ENCODE assay signal across 1 cellular context in the genomic region with DNA sequence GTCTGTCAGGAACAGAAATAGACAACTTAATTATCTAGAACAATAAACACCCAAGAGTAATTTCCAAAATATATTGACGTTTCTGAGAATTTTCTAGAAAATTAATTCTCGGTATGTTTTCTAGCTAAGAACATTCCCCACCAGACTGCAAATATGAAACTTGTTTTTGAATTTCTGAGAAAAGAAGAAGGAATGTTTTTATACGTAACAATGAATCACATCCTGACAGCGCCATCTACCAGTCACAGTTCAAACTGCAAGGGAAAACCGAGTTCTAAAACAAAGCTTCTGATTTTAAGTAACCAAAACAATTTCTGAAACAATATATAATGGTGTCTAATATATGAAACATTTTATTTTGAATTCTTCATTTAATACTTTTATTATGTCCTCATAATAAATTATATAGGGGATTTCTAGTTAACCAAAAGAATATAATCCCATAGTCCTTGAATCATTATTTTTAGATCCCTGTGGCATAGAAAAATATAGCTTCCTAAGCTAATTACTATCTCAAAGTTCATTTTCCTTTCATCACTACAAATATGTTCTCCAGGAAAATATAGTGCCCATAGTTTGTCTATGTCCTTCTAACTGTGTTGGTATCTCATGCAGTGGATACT.
TF ChIP-seq lines count a peak whose summit lies in the region.

No MANE protein-coding gene starts in this region.

TF ChIP-seq in HepG2, 621 proteins besides CTCF, POLR2A, EP300 and RAD21 (continued from another document):
- TF ChIP-seq, protein P1, sequence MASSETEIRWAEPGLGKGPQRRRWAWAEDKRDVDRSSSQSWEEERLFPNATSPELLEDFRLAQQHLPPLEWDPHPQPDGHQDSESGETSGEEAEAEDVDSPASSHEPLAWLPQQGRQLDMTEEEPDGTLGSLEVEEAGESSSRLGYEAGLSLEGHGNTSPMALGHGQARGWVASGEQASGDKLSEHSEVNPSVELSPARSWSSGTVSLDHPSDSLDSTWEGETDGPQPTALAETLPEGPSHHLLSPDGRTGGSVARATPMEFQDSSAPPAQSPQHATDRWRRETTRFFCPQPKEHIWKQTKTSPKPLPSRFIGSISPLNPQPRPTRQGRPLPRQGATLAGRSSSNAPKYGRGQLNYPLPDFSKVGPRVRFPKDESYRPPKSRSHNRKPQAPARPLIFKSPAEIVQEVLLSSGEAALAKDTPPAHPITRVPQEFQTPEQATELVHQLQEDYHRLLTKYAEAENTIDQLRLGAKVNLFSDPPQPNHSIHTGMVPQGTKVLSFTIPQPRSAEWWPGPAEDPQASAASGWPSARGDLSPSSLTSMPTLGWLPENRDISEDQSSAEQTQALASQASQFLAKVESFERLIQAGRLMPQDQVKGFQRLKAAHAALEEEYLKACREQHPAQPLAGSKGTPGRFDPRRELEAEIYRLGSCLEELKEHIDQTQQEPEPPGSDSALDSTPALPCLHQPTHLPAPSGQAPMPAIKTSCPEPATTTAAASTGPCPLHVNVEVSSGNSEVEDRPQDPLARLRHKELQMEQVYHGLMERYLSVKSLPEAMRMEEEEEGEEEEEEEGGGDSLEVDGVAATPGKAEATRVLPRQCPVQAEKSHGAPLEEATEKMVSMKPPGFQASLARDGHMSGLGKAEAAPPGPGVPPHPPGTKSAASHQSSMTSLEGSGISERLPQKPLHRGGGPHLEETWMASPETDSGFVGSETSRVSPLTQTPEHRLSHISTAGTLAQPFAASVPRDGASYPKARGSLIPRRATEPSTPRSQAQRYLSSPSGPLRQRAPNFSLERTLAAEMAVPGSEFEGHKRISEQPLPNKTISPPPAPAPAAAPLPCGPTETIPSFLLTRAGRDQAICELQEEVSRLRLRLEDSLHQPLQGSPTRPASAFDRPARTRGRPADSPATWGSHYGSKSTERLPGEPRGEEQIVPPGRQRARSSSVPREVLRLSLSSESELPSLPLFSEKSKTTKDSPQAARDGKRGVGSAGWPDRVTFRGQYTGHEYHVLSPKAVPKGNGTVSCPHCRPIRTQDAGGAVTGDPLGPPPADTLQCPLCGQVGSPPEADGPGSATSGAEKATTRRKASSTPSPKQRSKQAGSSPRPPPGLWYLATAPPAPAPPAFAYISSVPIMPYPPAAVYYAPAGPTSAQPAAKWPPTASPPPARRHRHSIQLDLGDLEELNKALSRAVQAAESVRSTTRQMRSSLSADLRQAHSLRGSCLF (CRISPR knock-in tag; IDR thresholded peaks at IDR 0.05; ENCODE audit: borderline replicate concordance) = no peak
